Comparison of ENCODE assay signal across 34 cellular contexts in the genomic region with DNA sequence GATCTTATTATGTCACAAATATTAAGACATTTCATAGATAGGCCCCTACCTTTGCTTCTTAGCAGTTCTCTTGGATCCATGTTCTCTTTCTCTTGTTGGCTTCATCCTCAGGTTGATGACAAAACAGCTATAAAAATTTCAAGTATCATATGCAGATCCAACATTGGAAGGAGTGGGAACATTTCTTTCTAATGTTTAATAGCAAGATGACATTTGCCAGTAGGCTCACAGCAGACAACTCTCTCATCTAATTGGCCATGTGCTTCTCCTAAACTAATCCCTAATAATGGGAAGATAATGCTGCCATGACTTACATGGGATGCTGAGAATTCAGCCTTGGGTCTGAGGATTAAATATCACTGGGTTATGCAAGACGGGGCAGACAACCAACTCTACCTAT.
"Had no signal": no experiment of that assay in that cellular context is flagged by ENCODE, and none has a peak within 500 bp of the region (broad histone marks: within the 10 kb centered on the region; RNA-seq: fewer than 3 reads in every experiment).

No MANE protein-coding gene starts in this region.

- H3K27me3 ChIP-seq: MG63 had no signal

- H3K4me2 ChIP-seq: KMS-11 had no signal

- H3K4me3 ChIP-seq: MG63 had no signal

- H3K9me3 ChIP-seq: MG63 had no signal

- DNase-seq: Karpas-422, Kasumi-1, KG1, MG63, MM.1S, MV-4-11, NCI-H1048, NCI-H1092, NCI-H1092 treated with DMSO at 0.1 percent for 48 hours, NCI-H1105, NCI-H1105 treated with DMSO at 0.1 percent for 48 hours, NCI-H1417, NCI-H1417 treated with DMSO at 0.1 percent for 48 hours, NCI-H1436, NCI-H1436 treated with DMSO at 0.1 percent for 48 hours, NCI-H146, NCI-H1694, NCI-H1694 treated with DMSO at 0.1 percent for 48 hours, NCI-H187, NCI-H187 treated with DMSO at 0.1 percent for 48 hours, NCI-H1930, NCI-H2029, NCI-H2029 treated with DMSO at 0.1 percent for 48 hours, NCI-H2081, NCI-H2081 treated with DMSO at 0.1 percent for 48 hours, NCI-H2107, NCI-H2171, NCI-H2171 treated with DMSO at 0.1 percent for 48 hours, NCI-H2227 treated with DMSO at 0.1 percent for 48 hours, NCI-H226, NCI-H345, NCI-H446, NCI-H446 treated with DMSO at 0.1 percent for 48 hours had no signal

- H3K36me3 ChIP-seq: MG63 had no signal

- H3K27ac ChIP-seq: KMS-11 had no signal
